21 cellular contexts compared by ENCODE assay signal in the genomic region with DNA sequence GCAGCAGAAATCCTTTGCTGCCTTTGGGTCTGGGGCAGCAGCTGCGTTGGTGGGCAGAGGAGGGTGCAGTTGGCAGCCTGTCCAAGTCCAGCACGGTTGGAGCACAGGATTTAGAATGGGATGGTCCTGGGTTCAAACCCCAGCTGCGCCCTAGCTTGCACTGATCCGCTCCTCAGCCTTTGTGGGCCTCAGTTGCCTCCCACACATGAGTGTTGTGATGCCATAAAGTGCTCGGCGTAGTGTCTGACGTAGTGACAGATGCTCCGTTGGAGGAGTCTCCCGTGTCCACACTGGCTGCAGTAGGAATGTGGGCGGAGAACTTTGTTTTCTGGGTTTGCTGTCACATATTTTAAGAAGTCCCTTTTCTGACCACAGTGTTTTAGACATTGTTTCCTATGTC. TPM values are rescaled to one million over a fixed set of nuclear protein-coding genes. Genes with fewer than 3 reads are reported as not detected.
A peak's percentile ranks its signal among the peaks of the same experiment; 100 is the strongest.
DNase-seq lines count a peak whose midpoint lies in the region; ATAC-seq, FAIRE-seq and TF ChIP-seq lines count a peak whose summit lies in the region.
"Had no signal": no experiment of that assay in that cellular context is flagged by ENCODE, and none has a peak within 500 bp of the region (broad histone marks: within the 10 kb centered on the region; RNA-seq: fewer than 3 reads in every experiment).

No MANE protein-coding gene starts in this region.

- H3K27me3 ChIP-seq in BLaER1 treated with 17β-estradiol and CSF1 and Interleukin-3, amounts not matched to agents 10 nM and 100 nM = no peaks in the 10 kb centered on the region
- H3K27me3 ChIP-seq in K562 (ENCODE audit: control insufficient read depth in 2 of 2, insufficient read depth in 2 of 2, low read length in 2 of 2) (no peaks in the 10 kb centered on the region; a peak in 1 of 5 replicates), endodermal cell (ENCODE audit: control insufficient read depth, insufficient read depth, low read length, poor library complexity, severe bottlenecking) (no peaks in the 10 kb centered on the region), prostate gland (replicated peaks; ENCODE audit: insufficient read depth) (no peaks in the 10 kb centered on the region)

- no peak overlapping the region for H3K4me3 Mint-ChIP-seq in endodermal cell
- no peak overlapping the region for H3K4me3 Mint-ChIP-seq in nephron
- H3K4me3 Mint-ChIP-seq: B cell; CD8-positive, alpha-beta T cell; GM23338 had no signal

- TF ChIP-seq CTCF in K562 (IDR thresholded peaks at IDR 0.05 in 2 of 3, conservative IDR thresholded peaks at IDR 0.05 in 1 of 3; ENCODE audit: insufficient read depth in 2 of 3, low read depth in 1 of 3, low read length in 3 of 3) = no peak
- TF ChIP-seq CTCF in endodermal cell (conservative IDR thresholded peaks at IDR 0.05) = no peak
- TF ChIP-seq CTCF in nephron (IDR thresholded peaks at IDR 0.05; ENCODE audit: unreplicated experiment in 3 of 3) = no peak
- no peak for TF ChIP-seq CTCF in prostate gland (IDR thresholded peaks at IDR 0.05)

- CTCF ChIA-PET in K562 (lab: Yijun Ruan, JAX; ENCODE audit: low intra/inter-chr PET ratio) = no interaction called here

- intact Hi-C loops in K562 (cut with micrococcal nuclease) (no loop called here), prostate gland (cut with DNase I) (no loop called here)

- no peak for TF ChIP-seq EP300 in K562 (IDR thresholded peaks at IDR 0.05; ENCODE audit: low read length)

- peak overlapping the region in 4 of 11 experiments; percentile 0 to 50 (median 18); a peak in 4 of 22 replicates for H3K9ac ChIP-seq in BLaER1 treated with 17β-estradiol and CSF1 and Interleukin-3, amounts not matched to agents 10 nM and 100 nM
- no peak overlapping the region for H3K9ac ChIP-seq in K562 (ENCODE audit: insufficient read depth in 1 of 2, low read depth in 2 of 2, low read length in 2 of 2)
- H3K9ac ChIP-seq in endodermal cell (ENCODE audit: extremely low read depth, low read length, poor library complexity, severe bottlenecking) = no peak overlapping the region

- peak overlapping the region in 5 of 11 experiments; percentile 66 to 95 (median 76); a peak in 10 of 22 replicates for H3K4me2 ChIP-seq in BLaER1 treated with 17β-estradiol and CSF1 and Interleukin-3, amounts not matched to agents 10 nM and 100 nM
- no peak overlapping the region for H3K4me2 ChIP-seq in K562 (ENCODE audit: insufficient read depth, low read length)
- H3K4me2 ChIP-seq: GM23338 had no signal

- H3K9me1 ChIP-seq in K562 (ENCODE audit: control insufficient read depth, insufficient read depth, low read length) = no peaks in the 10 kb centered on the region

- FAIRE-seq in K562 (lab: Jason Lieb, UNC) = no peak
- FAIRE-seq: D721Med, G401.6, GM12892 had no signal

- ATAC-seq in K562 = no peak
- ATAC-seq: CD8-positive, alpha-beta T cell; GM23338 had no signal

- H3K4me1 ChIP-seq in BLaER1 treated with 17β-estradiol and CSF1 and Interleukin-3, amounts not matched to agents 10 nM and 100 nM = peaks cover 5 to 90% (median 50%) of the 10 kb centered on the region in 10 experiments; a peak in 18 of 20 replicates
- H3K4me1 ChIP-seq in K562 (replicated peaks in 1 of 2; ENCODE audit: control insufficient read depth in 2 of 2, insufficient read depth in 2 of 2, low read length in 2 of 2) (peaks cover 0 to 3% of the 10 kb centered on the region in 2 experiments; a peak in 1 of 5 replicates), endodermal cell (ENCODE audit: control insufficient read depth, insufficient read depth, low read length) (no peaks in the 10 kb centered on the region), prostate gland (replicated peaks) (no peaks in the 10 kb centered on the region)

- 35% methylated on average over 10 of the region's 10 CpGs for WGBS in K562 (ENCODE audit: insufficient coverage, low coverage, missing lambda C conversion rate)
- 91 to 97% methylated on average over 7 to 10 of the region's 10 CpGs for WGBS in endodermal cell (ENCODE audit: insufficient coverage in 1 of 2, insufficient read length in 1 of 2), 2 experiments
- 90% methylated on average over 10 of the region's 10 CpGs for WGBS in prostate gland

- peaks cover 9 to 56% (median 46%) of the 10 kb centered on the region in 11 experiments; a peak in 19 of 22 replicates for H3K36me3 ChIP-seq in BLaER1 treated with 17β-estradiol and CSF1 and Interleukin-3, amounts not matched to agents 10 nM and 100 nM
- H3K36me3 ChIP-seq in K562 (ENCODE audit: control insufficient read depth, insufficient read depth, low read length) (no peaks in the 10 kb centered on the region), endodermal cell (ENCODE audit: control insufficient read depth, insufficient read depth, low read length) (peaks cover 6% of the 10 kb centered on the region), prostate gland (no peaks in the 10 kb centered on the region)

- H2AFZ ChIP-seq in K562 (ENCODE audit: low read depth, low read length) = no peak overlapping the region
- H2AFZ ChIP-seq: GM23338 had no signal

- H3K9me3 Mint-ChIP-seq in endodermal cell (no peaks in the 10 kb centered on the region), nephron (no peaks in the 10 kb centered on the region)
- H3K9me3 Mint-ChIP-seq: CD8-positive, alpha-beta T cell; GM23338 had no signal

- in situ Hi-C loops in K562 (cut with MboI) = no loop called here

- H3K27ac Mint-ChIP-seq in endodermal cell = peak overlapping the region; percentile 46
- H3K27ac Mint-ChIP-seq in nephron = peak overlapping the region in 2 of 3 experiments; percentile 72 to 81
- H3K27ac Mint-ChIP-seq: B cell; CD8-positive, alpha-beta T cell; GM23338 had no signal

- POLR2A ChIA-PET in K562 (lab: Yijun Ruan, JAX) = no interaction called here

- peaks cover 23% of the 10 kb centered on the region for H3K36me3 Mint-ChIP-seq in endodermal cell (ENCODE audit: low read depth)
- H3K36me3 Mint-ChIP-seq in nephron (ENCODE audit: low read depth) = peaks cover 17% of the 10 kb centered on the region

- H3K4me1 Mint-ChIP-seq in endodermal cell (peaks cover 12% of the 10 kb centered on the region), nephron (peaks cover 44% of the 10 kb centered on the region)

- no peak for TF ChIP-seq RAD21 in K562 (CRISPR knock-in tag; conservative IDR thresholded peaks at IDR 0.05 in 1 of 2, IDR thresholded peaks at IDR 0.05 in 1 of 2)

- no TSS peak for BruUV-seq in K562 (replicated peaks; lab: Mats Ljungman, UMichigan)

- TF ChIP-seq POLR2A in K562 (conservative IDR thresholded peaks at IDR 0.05) (no peak), prostate gland (IDR thresholded peaks at IDR 0.05) (no peak)

- H3K27ac ChIP-seq in BLaER1 treated with 17β-estradiol and CSF1 and Interleukin-3, amounts not matched to agents 10 nM and 100 nM = peak overlapping the region in 7 of 11 experiments; percentile 46 to 100 (median 98); a peak in 11 of 22 replicates
- no peak overlapping the region for H3K27ac ChIP-seq in K562 (ENCODE audit: extremely low read depth, low read depth, low read length)
- H3K27ac ChIP-seq in endodermal cell (ENCODE audit: low read depth, low read length) = no peak overlapping the region
- H3K27ac ChIP-seq in prostate gland = no peak overlapping the region
- H3K27ac ChIP-seq: C4-2B had no signal

- no peaks in the 10 kb centered on the region for H4K20me1 ChIP-seq in BLaER1 treated with 17β-estradiol and CSF1 and Interleukin-3, amounts not matched to agents 10 nM and 100 nM
- no peaks in the 10 kb centered on the region for H4K20me1 ChIP-seq in K562 (replicated peaks; ENCODE audit: control insufficient read depth, insufficient read depth, low read length)

- no peak for DNase-seq in K562 (ENCODE audit: extremely low read depth in 1 of 4, low spot score in 3 of 4)
- no peak for DNase-seq in endodermal cell
- no peak for DNase-seq in SKM-1 treated with dmso at 0.1 percent for 144 hours (lab: John Stamatoyannopoulos, UW; ENCODE audit: unreplicated experiment)
- no peak for DNase-seq in prostate gland (ENCODE audit: low spot score)
- DNase-seq in GDM1 (lab: John Stamatoyannopoulos, UW) = no peak
- no peak for DNase-seq in effector CD4-positive, alpha-beta T cell
- DNase-seq: 8988T; CD8-positive, alpha-beta T cell; COR-L47; DMS153; DMS79 treated with DMSO at 0.1 percent for 48 hours; EL; H7 had no signal

- H3K4me3 ChIP-seq in BLaER1 treated with 17β-estradiol and CSF1 and Interleukin-3, amounts not matched to agents 10 nM and 100 nM = no peak overlapping the region
- H3K4me3 ChIP-seq in K562 (no peak overlapping the region), endodermal cell (ENCODE audit: low read length) (no peak overlapping the region), prostate gland (no peak overlapping the region)
- H3K4me3 ChIP-seq: GM23338 had no signal

- H3K79me2 ChIP-seq in K562 (ENCODE audit: control insufficient read depth, insufficient read depth, low read length) = no peaks in the 10 kb centered on the region

- no peaks in the 10 kb centered on the region for H3K9me3 ChIP-seq in BLaER1 treated with 17β-estradiol and CSF1 and Interleukin-3, amounts not matched to agents 10 nM and 100 nM (replicated peaks in 1 of 11)
- H3K9me3 ChIP-seq in K562 (replicated peaks; ENCODE audit: control insufficient read depth, insufficient read depth, low read depth, low read length) = no peaks in the 10 kb centered on the region
- H3K9me3 ChIP-seq in endodermal cell (ENCODE audit: control insufficient read depth, low read length) = no peaks in the 10 kb centered on the region
- H3K9me3 ChIP-seq in prostate gland = no peaks in the 10 kb centered on the region

- H3K27me3 Mint-ChIP-seq in endodermal cell (ENCODE audit: insufficient read depth) = no peaks in the 10 kb centered on the region
- H3K27me3 Mint-ChIP-seq in nephron (ENCODE audit: low read depth) = no peaks in the 10 kb centered on the region
- H3K27me3 Mint-ChIP-seq: B cell had no signal

RNA-seq across cellular contexts. Expression of a gene that starts 36.0 kb away (rescaled TPM):
- total RNA-seq in K562 (2011; cell fraction: chromatin; rRNA removed; ENCODE audit: low replicate concordance) = not detected in 2 replicates
- total RNA-seq in K562 (2011; cell fraction: nucleolus; rRNA removed) = not detected in 2 replicates
- total RNA-seq in K562 (2011; cell fraction: nucleoplasm; rRNA removed) = not detected in 2 replicates
- total RNA-seq in K562 (2014; rRNA removed) = not detected in 2 replicates
- not detected in 2 replicates for total RNA-seq in K562 (2014; rRNA removed; fragmentation: Illumina TruSeq; extraction: Trizol)
- total RNA-seq in K562 (2015; rRNA removed; fragmentation: Illumina TruSeq; extraction: Trizol) = not detected in 2 replicates
- total RNA-seq in K562 (2021) = 0.07 TPM in 1 of 2 replicates, not detected in the other
- not detected in 2 replicates for polyA plus RNA-seq in K562 (2011; rRNA removed)
- not detected in 2 replicates for polyA plus RNA-seq in K562 (2011; cell fraction: cytosol; rRNA removed)
- polyA plus RNA-seq in K562 (2011; cell fraction: nucleus; rRNA removed) = not detected in 2 replicates
- 0.04 TPM in 1 of 2 replicates, not detected in the other for polyA plus RNA-seq in K562 (2012)
- polyA plus RNA-seq in K562 (2014; fragmentation: Illumina TruSeq; extraction: Trizol) = not detected in 2 replicates
- not detected for polyA plus RNA-seq in K562 (2014; fragmentation: Nextera tagmentation; extraction: Ambion mirVana)
- not detected in 2 replicates for polyA plus RNA-seq in K562 (2014; rRNA removed)
- not detected in 2 replicates for polyA minus RNA-seq in K562 (2011; rRNA and poly(A)+ RNA removed)
- polyA minus RNA-seq in K562 (2011; cell fraction: cytosol; rRNA and poly(A)+ RNA removed) = not detected in 2 replicates
- not detected in 2 replicates for polyA minus RNA-seq in K562 (2011; cell fraction: nucleus; rRNA and poly(A)+ RNA removed)
- not detected for total RNA-seq in endodermal cell
- not detected for polyA plus RNA-seq in endodermal cell (2013, experiment 1 of 2)
- not detected for polyA plus RNA-seq in endodermal cell (2013, experiment 2 of 2)
- total RNA-seq in prostate gland = under 1 TPM in 1 of 2 donors, not detected in 1; 0.80 TPM
- total RNA-seq: B cell; CD8-positive, alpha-beta T cell; GM23338; H7 had no signal

Comparison
In these comparisons a context has a peak if more than half of its experiments do, and no peak if none do; other contexts are left out.
1. H3K27ac ChIP-seq: peak in BLaER1 treated with 17β-estradiol and CSF1 and Interleukin-3, amounts not matched to agents 10 nM and 100 nM (7 of 11); none in K562 (single experiment), endodermal cell (single experiment) and prostate gland (0 of 2).